In genomic region chr11:10385696-10386095, GRCh38 we compare ENCODE assay signal across 20 cellular contexts.
DNase-seq lines count a peak whose midpoint lies in the region; ATAC-seq and TF ChIP-seq lines count a peak whose summit lies in the region.
"Had no signal": no experiment of that assay in that cellular context is flagged by ENCODE, and none has a peak within 500 bp of the region (broad histone marks: within the 10 kb centered on the region; RNA-seq: fewer than 3 reads in every experiment).

No MANE protein-coding gene starts in this region.

- H3K36me3 ChIP-seq in body of pancreas (replicated peaks in 1 of 2; ENCODE audit: insufficient read depth in 1 of 2, low read depth in 2 of 2) (no peaks in the 10 kb centered on the region), gastrocnemius medialis (no peaks in the 10 kb centered on the region)
- H3K36me3 ChIP-seq: heart right ventricle, spleen had no signal

- H3K4me1 ChIP-seq in body of pancreas (no peaks in the 10 kb centered on the region), gastrocnemius medialis (peaks cover 24 to 28% of the 10 kb centered on the region in 2 donors)
- H3K4me1 ChIP-seq: spleen had no signal

- H3K27ac ChIP-seq in body of pancreas (no peak overlapping the region), gastrocnemius medialis (peak overlapping the region; percentile 64 to 76 (median 68))
- H3K27ac ChIP-seq: heart right ventricle, spleen had no signal

- DNase-seq in AG08396 (ENCODE audit: low spot score) (peak; percentile 21), body of pancreas (peak; percentile 22 to 55 (median 31)), left ventricle myocardium superior (peak; percentile 52), gastrocnemius medialis (peak; percentile 90 to 94), NCI-H526 (lab: John Stamatoyannopoulos, UW) (no peak), NCI-H1092 (lab: John Stamatoyannopoulos, UW) (no peak)
- DNase-seq: activated CD4-positive, alpha-beta T cell treated with anti-CD3 and anti-CD28 coated beads for 1 hour; activated naive CD4-positive, alpha-beta T cell treated with Interleukin-2 at 50 U/mL for 16 hours; COR-L47; cortex of kidney; H9; heart right ventricle; midbrain; NCI-H1436 treated with DMSO at 0.1 percent for 48 hours; NCI-H446; SHP77 treated with DMSO at 0.1 percent for 48 hours; spleen had no signal

- no peaks in the 10 kb centered on the region for H3K9me3 ChIP-seq in body of pancreas
- no peaks in the 10 kb centered on the region for H3K9me3 ChIP-seq in gastrocnemius medialis
- H3K9me3 ChIP-seq: heart right ventricle, spleen had no signal

- intact Hi-C loops in body of pancreas (cut with DNase I) (no loop called here), left ventricle myocardium superior (cut with micrococcal nuclease) (no loop called here), gastrocnemius medialis (cut with DNase I; ENCODE audit: low total_unique reads) (loop anchor here (2.0 kb wide), 1 partner anchor 69 kb away; the partner anchor contains the start of gene AMPD3)

- no peak for TF ChIP-seq POLR2A in body of pancreas (IDR thresholded peaks at IDR 0.05)
- peak in 1 of 2 donors; percentile 25 for TF ChIP-seq POLR2A in gastrocnemius medialis (IDR thresholded peaks at IDR 0.05)

- in situ Hi-C loops in gastrocnemius medialis (cut with MboI; ENCODE audit: low sequenced_read_pairs in 4 of 4): no loop called here

- WGBS in body of pancreas, 2 donors: 62 to 64% methylated on average over 4 to 6 of the region's 6 CpGs

- H3K27me3 ChIP-seq in body of pancreas (no peaks in the 10 kb centered on the region), gastrocnemius medialis (no peaks in the 10 kb centered on the region)
- H3K27me3 ChIP-seq: heart right ventricle had no signal

- no peak overlapping the region for H3K4me3 ChIP-seq in body of pancreas
- no peak overlapping the region for H3K4me3 ChIP-seq in gastrocnemius medialis
- H3K4me3 ChIP-seq: heart right ventricle, spleen had no signal

- ATAC-seq in body of pancreas (peak; percentile 48), left ventricle myocardium superior (no peak), gastrocnemius medialis (peak; percentile 92 to 94), GM21529 (IDR thresholded peaks at IDR 0.05; ENCODE audit: unreplicated experiment) (no peak), GM21367 (IDR thresholded peaks at IDR 0.05; ENCODE audit: unreplicated experiment) (no peak)
- ATAC-seq: stimulated activated memory B cell treated with anti-CD40 and anti-IgM and Interleukin-4, amounts not matched to agents 10 μg/mL and 1 μg/mL and 100 μg/mL, for 72 hours had no signal

- no peak for TF ChIP-seq CTCF in body of pancreas (IDR thresholded peaks at IDR 0.05)
- no peak for TF ChIP-seq CTCF in gastrocnemius medialis (IDR thresholded peaks at IDR 0.05 in 4 of 5, conservative IDR thresholded peaks at IDR 0.05 in 1 of 5)

Comparison
In these comparisons a context has a peak if more than half of its experiments do, and no peak if none do; other contexts are left out.
1. DNase-seq: peak in AG08396 (single experiment), body of pancreas (4 of 4), left ventricle myocardium superior (single experiment) and gastrocnemius medialis (2 of 2); none in NCI-H526 (0 of 2) and NCI-H1092 (single experiment).
2. ATAC-seq: peak in body of pancreas (single experiment) and gastrocnemius medialis (2 of 2); none in left ventricle myocardium superior (single experiment), GM21529 (single experiment) and GM21367 (single experiment).
3. H3K27ac ChIP-seq: peak in gastrocnemius medialis (4 of 4); none in body of pancreas (0 of 4).